ENCODE assay signal across 1 cellular context in the genomic region with DNA sequence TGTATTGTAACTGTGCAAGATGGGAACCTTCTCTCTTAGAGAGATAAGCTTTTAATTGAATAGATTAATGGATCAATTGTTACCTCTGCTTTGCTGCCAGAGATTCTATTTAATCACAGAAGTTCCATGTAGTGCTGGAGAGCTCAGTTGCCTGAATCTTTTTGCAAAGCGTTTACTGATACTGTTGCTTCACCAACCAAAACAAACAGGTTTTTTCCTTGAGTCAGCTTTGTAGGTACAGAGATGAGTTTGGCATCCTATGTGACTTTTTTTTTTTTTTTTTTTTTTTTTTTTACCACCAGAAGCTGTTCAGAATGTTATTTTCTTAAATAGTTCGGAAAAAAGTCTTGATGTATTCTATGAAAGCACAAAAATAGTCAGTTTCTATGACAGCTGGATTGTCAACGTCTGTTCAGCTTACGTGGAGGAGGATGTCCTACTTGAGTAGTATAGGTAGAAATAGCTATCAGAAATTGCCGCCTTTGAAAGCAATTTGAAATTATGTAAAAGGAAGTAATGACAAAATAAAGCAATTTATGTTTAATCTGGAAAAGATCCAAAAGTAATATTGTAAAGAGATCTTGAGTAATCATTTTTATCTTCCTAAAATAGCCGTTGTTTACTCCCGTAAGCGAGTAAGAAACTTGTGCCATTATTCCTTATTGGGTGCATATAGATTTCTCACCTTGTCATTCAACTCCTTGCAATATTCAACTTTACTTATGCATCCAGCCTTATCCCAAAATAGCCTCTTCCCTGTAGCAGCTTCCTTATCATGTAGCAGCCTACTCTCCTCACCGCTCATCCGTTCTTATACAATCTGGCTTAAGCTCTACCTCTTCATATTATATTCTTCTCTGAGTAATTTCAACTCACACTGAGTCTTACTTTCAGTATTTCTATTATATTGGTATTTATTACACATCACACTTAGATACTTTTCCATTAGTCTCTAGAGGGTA.
TF ChIP-seq lines count a peak whose summit lies in the region.

No MANE protein-coding gene starts in this region.

TF ChIP-seq in HepG2, 621 proteins besides CTCF, POLR2A, EP300 and RAD21:
- TF ChIP-seq HMGA1 (CRISPR knock-in tag; conservative IDR thresholded peaks at IDR 0.05) = no peak
- no peak for TF ChIP-seq NCOR1 (IDR thresholded peaks at IDR 0.05; ENCODE audit: borderline replicate concordance, low read length)
- TF ChIP-seq ATM (IDR thresholded peaks at IDR 0.05; ENCODE audit: borderline replicate concordance) = no peak
- TF ChIP-seq AKAP8 (CRISPR knock-in tag; IDR thresholded peaks at IDR 0.05) = no peak
- no peak for TF ChIP-seq ZNF841 (CRISPR knock-in tag; IDR thresholded peaks at IDR 0.05; ENCODE audit: borderline replicate concordance)
- TF ChIP-seq RAD51 (IDR thresholded peaks at IDR 0.05; ENCODE audit: borderline replicate concordance) = no peak
- TF ChIP-seq IRX3 (CRISPR knock-in tag; IDR thresholded peaks at IDR 0.05; ENCODE audit: borderline replicate concordance, low read depth) = no peak
- no peak for TF ChIP-seq ZNF331 (CRISPR knock-in tag; IDR thresholded peaks at IDR 0.05)
- no peak for TF ChIP-seq SAFB2 (CRISPR knock-in tag; IDR thresholded peaks at IDR 0.05; ENCODE audit: borderline replicate concordance, low read depth)
- TF ChIP-seq, protein P1, sequence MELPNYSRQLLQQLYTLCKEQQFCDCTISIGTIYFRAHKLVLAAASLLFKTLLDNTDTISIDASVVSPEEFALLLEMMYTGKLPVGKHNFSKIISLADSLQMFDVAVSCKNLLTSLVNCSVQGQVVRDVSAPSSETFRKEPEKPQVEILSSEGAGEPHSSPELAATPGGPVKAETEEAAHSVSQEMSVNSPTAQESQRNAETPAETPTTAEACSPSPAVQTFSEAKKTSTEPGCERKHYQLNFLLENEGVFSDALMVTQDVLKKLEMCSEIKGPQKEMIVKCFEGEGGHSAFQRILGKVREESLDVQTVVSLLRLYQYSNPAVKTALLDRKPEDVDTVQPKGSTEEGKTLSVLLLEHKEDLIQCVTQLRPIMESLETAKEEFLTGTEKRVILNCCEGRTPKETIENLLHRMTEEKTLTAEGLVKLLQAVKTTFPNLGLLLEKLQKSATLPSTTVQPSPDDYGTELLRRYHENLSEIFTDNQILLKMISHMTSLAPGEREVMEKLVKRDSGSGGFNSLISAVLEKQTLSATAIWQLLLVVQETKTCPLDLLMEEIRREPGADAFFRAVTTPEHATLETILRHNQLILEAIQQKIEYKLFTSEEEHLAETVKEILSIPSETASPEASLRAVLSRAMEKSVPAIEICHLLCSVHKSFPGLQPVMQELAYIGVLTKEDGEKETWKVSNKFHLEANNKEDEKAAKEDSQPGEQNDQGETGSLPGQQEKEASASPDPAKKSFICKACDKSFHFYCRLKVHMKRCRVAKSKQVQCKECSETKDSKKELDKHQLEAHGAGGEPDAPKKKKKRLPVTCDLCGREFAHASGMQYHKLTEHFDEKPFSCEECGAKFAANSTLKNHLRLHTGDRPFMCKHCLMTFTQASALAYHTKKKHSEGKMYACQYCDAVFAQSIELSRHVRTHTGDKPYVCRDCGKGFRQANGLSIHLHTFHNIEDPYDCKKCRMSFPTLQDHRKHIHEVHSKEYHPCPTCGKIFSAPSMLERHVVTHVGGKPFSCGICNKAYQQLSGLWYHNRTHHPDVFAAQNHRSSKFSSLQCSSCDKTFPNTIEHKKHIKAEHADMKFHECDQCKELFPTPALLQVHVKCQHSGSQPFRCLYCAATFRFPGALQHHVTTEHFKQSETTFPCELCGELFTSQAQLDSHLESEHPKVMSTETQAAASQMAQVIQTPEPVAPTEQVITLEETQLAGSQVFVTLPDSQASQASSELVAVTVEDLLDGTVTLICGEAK (IDR thresholded peaks at IDR 0.05) = no peak
- TF ChIP-seq, protein P1 (CRISPR knock-in tag; IDR thresholded peaks at IDR 0.05) = no peak
- TF ChIP-seq ZNF296 (CRISPR knock-in tag; conservative IDR thresholded peaks at IDR 0.05) = no peak
- TF ChIP-seq, protein P2, sequence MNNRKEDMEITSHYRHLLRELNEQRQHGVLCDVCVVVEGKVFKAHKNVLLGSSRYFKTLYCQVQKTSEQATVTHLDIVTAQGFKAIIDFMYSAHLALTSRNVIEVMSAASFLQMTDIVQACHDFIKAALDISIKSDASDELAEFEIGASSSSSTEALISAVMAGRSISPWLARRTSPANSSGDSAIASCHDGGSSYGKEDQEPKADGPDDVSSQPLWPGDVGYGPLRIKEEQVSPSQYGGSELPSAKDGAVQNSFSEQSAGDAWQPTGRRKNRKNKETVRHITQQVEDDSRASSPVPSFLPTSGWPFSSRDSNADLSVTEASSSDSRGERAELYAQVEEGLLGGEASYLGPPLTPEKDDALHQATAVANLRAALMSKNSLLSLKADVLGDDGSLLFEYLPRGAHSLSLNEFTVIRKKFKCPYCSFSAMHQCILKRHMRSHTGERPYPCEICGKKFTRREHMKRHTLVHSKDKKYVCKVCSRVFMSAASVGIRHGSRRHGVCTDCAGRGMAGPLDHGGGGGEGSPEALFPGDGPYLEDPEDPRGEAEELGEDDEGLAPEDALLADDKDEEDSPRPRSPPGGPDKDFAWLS (CRISPR knock-in tag; IDR thresholded peaks at IDR 0.05; ENCODE audit: borderline replicate concordance) = no peak
- TF ChIP-seq, protein P3, sequence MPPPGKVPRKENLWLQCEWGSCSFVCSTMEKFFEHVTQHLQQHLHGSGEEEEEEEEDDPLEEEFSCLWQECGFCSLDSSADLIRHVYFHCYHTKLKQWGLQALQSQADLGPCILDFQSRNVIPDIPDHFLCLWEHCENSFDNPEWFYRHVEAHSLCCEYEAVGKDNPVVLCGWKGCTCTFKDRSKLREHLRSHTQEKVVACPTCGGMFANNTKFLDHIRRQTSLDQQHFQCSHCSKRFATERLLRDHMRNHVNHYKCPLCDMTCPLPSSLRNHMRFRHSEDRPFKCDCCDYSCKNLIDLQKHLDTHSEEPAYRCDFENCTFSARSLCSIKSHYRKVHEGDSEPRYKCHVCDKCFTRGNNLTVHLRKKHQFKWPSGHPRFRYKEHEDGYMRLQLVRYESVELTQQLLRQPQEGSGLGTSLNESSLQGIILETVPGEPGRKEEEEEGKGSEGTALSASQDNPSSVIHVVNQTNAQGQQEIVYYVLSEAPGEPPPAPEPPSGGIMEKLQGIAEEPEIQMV (CRISPR knock-in tag; IDR thresholded peaks at IDR 0.05; ENCODE audit: low read depth) = no peak
- no peak for TF ChIP-seq NR2F6 (IDR thresholded peaks at IDR 0.05)
- TF ChIP-seq NR2F6 (CRISPR knock-in tag; IDR thresholded peaks at IDR 0.05) = no peak
- no peak for TF ChIP-seq RNF2 (conservative IDR thresholded peaks at IDR 0.05; ENCODE audit: low read depth)
- TF ChIP-seq, protein P4, sequence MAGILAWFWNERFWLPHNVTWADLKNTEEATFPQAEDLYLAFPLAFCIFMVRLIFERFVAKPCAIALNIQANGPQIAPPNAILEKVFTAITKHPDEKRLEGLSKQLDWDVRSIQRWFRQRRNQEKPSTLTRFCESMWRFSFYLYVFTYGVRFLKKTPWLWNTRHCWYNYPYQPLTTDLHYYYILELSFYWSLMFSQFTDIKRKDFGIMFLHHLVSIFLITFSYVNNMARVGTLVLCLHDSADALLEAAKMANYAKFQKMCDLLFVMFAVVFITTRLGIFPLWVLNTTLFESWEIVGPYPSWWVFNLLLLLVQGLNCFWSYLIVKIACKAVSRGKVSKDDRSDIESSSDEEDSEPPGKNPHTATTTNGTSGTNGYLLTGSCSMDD (CRISPR knock-in tag; IDR thresholded peaks at IDR 0.05) = no peak
- TF ChIP-seq ZNF329 (CRISPR knock-in tag; IDR thresholded peaks at IDR 0.05; ENCODE audit: low read depth) = no peak
- TF ChIP-seq PAX8 (CRISPR knock-in tag; IDR thresholded peaks at IDR 0.05; ENCODE audit: borderline replicate concordance) = no peak
- no peak for TF ChIP-seq NFKB2 (CRISPR knock-in tag; IDR thresholded peaks at IDR 0.05; ENCODE audit: borderline replicate concordance)
- TF ChIP-seq SNRNP70 (IDR thresholded peaks at IDR 0.05; ENCODE audit: low read depth, low read length) = no peak
TF ChIP-seq in HepG2: peak in this region for 0.
